Comparison of ENCODE assay signal across 8 cellular contexts in genomic region chr3:172750368-172751187, GRCh38. TPM values are rescaled to one million over a fixed set of nuclear protein-coding genes. Genes with fewer than 3 reads are reported as not detected.
DNase-seq lines count a peak whose midpoint lies in the region; TF ChIP-seq lines count a peak whose summit lies in the region.

TSS of gene ECT2 (plus strand) at chr3:172750726. CDS start at chr3:172754531, 3,805 bp downstream.

- peak within 1 kb of the TSS; percentile 98 for H3K9ac ChIP-seq in GM23248

- H3K4me2 ChIP-seq in GM23248 (ENCODE audit: unreplicated experiment) = peak within 1 kb of the TSS; percentile 98

- DNase-seq in Daoy (ENCODE audit: low read depth) (peak; percentile 100), GM23248 (peak; percentile 100), Kasumi-1 (lab: John Stamatoyannopoulos, UW) (peak; percentile 99), RKO (ENCODE audit: low spot score) (peak; percentile 100), activated T-helper 1 cell treated with Interleukin-2 at 50 U/mL for 16 hours (ENCODE audit: low read depth) (peak; percentile 92), esophagus squamous epithelium (lab: John Stamatoyannopoulos, UW) (peak; percentile 98), myocyte (ENCODE audit: low read depth) (peak; percentile 100)
- DNase-seq in stimulated activated CD8-positive, alpha-beta memory T cell treated with anti-CD3 and anti-CD28 coated beads, Interleukin-7, amount 100 ng/mL, for 48 hours (ENCODE audit: extremely low read depth in 1 of 2, low read depth in 1 of 2) = peak; percentile 89 to 97

- in situ Hi-C loops in GM23248 (cut with MboI) = no loop called here

- H3K27ac ChIP-seq in GM23248 (peak within 1 kb of the TSS; percentile 99), esophagus squamous epithelium (peak within 1 kb of the TSS; percentile 77 to 91 (median 85))

- 0 to 1% methylated on average over 49 to 50 of the region's 50 CpGs for WGBS in GM23248 (ENCODE audit: low coverage in 1 of 2, low lambda C conversion rate in 2 of 2, missing lambda C conversion rate in 2 of 2), 2 experiments
- WGBS in esophagus squamous epithelium, 2 donors = 0 to 1% methylated on average over 38 to 50 of the region's 50 CpGs

- TF ChIP-seq CTCF in esophagus squamous epithelium (IDR thresholded peaks at IDR 0.05) = peak; percentile 58 to 91 (median 86)

- H3F3A ChIP-seq in GM23248 (ENCODE audit: insufficient read depth) = peaks cover 21% of the 10 kb centered on the region

- H4K20me1 ChIP-seq in GM23248 (ENCODE audit: insufficient read depth) = no peaks in the 10 kb centered on the region

- H3K4me1 ChIP-seq in GM23248 (ENCODE audit: insufficient read depth) = peaks cover 30% of the 10 kb centered on the region
- peaks cover 7 to 30% (median 14%) of the 10 kb centered on the region in 3 donors for H3K4me1 ChIP-seq in esophagus squamous epithelium

- peak within 1 kb of the TSS; percentile 89 for H2AFZ ChIP-seq in GM23248

- no peaks in the 10 kb centered on the region for H3K9me2 ChIP-seq in GM23248 (ENCODE audit: insufficient read depth)

- H3K9me3 ChIP-seq in GM23248 (ENCODE audit: low read depth) = no peaks in the 10 kb centered on the region
- H3K9me3 ChIP-seq in esophagus squamous epithelium = no peaks in the 10 kb centered on the region

- intact Hi-C loops in esophagus squamous epithelium (cut with DNase I) = no loop called here

- H3K79me2 ChIP-seq in GM23248 (ENCODE audit: insufficient read depth) = peaks cover 48% of the 10 kb centered on the region

- no peaks in the 10 kb centered on the region for H3K27me3 ChIP-seq in GM23248 (replicated peaks; ENCODE audit: insufficient read depth)
- H3K27me3 ChIP-seq in esophagus squamous epithelium = no peaks in the 10 kb centered on the region

- H3K4me3 ChIP-seq in GM23248 (peak within 1 kb of the TSS; percentile 88), esophagus squamous epithelium (peak within 1 kb of the TSS; percentile 78 to 96 (median 84))

- TF ChIP-seq POLR2A in esophagus squamous epithelium (IDR thresholded peaks at IDR 0.05) = peak in 1 of 4 donors; percentile 41

- H3K36me3 ChIP-seq in GM23248 (ENCODE audit: low read depth) = peaks cover 4% of the 10 kb centered on the region; the same call in 1 of the 2 replicates
- H3K36me3 ChIP-seq in esophagus squamous epithelium = peaks cover 0 to 3% (median 0%) of the 10 kb centered on the region in 3 donors

RNA-seq across cellular contexts. Expression of gene ECT2, which starts in this region (rescaled TPM):
- 115 and 134 TPM in 2 replicates for total RNA-seq in Daoy (2014; rRNA removed; shearing (Covaris generic))
- 28.3 and 43.4 TPM in 2 replicates for total RNA-seq in GM23248 (2014; rRNA removed; shearing (Covaris generic))
- polyA plus RNA-seq in GM23248 (2016; fragmentation: Nextera tagmentation; extraction: Ambion mirVana) = 22.7 and 23.2 TPM in 2 replicates
- 10 to 100 TPM in 3 of 4 donors, 1 to 10 TPM in 1; 7.7 to 30.5 (median 17.7) TPM for total RNA-seq in esophagus squamous epithelium
- 44.5 and 59.8 TPM in 2 replicates for total RNA-seq in myocyte
- polyA plus RNA-seq in myocyte (2012) = 6.3 TPM

Comparison
In these comparisons a context has a peak if more than half of its experiments do, and no peak if none do; other contexts are left out.
1. Peak in every context shown above with its lines: DNase-seq, H3K4me3 ChIP-seq and H3K27ac ChIP-seq.